Comparison of ENCODE assay signal across 11 cellular contexts in genomic region chr16:28166394-28167208, GRCh38. TPM values are rescaled to one million over a fixed set of nuclear protein-coding genes. Genes with fewer than 3 reads are reported as not detected.
DNase-seq lines count a peak whose midpoint lies in the region; ATAC-seq and TF ChIP-seq lines count a peak whose summit lies in the region.
"Had no signal": no experiment of that assay in that cellular context is flagged by ENCODE, and none has a peak within 500 bp of the region (broad histone marks: within the 10 kb centered on the region; RNA-seq: fewer than 3 reads in every experiment).

No MANE protein-coding gene starts in this region.

- H3K27ac ChIP-seq in PC-3 (ENCODE audit: low read length) (peak overlapping the region; percentile 57), neutrophil (peak overlapping the region; percentile 100)
- H3K27ac ChIP-seq: 22Rv1, tibial artery had no signal

- no peak for TF ChIP-seq CTCF in PC-3 (conservative IDR thresholded peaks at IDR 0.05; ENCODE audit: low read depth, low read length)
- TF ChIP-seq CTCF in choroid plexus epithelial cell (conservative IDR thresholded peaks at IDR 0.05; ENCODE audit: low read depth, low read length) = no peak
- no peak for TF ChIP-seq CTCF in neutrophil (IDR thresholded peaks at IDR 0.05)

- CTCF ChIA-PET in PC-3 (lab: Charles Lee) = no interaction called here

- H3K4me2 ChIP-seq in PC-3 (ENCODE audit: low read length) = peak overlapping the region; percentile 38

- peaks cover 49% of the 10 kb centered on the region for H3K79me2 ChIP-seq in PC-3 (ENCODE audit: low read length)

- H3K4me1 ChIP-seq in PC-3 (ENCODE audit: insufficient read depth, low read length) = peaks cover 20% of the 10 kb centered on the region
- H3K4me1 ChIP-seq in neutrophil (ENCODE audit: control insufficient read depth in 1 of 2, insufficient read depth in 1 of 2, low read depth in 1 of 2, low read length in 1 of 2) = peaks cover 68 to 84% of the 10 kb centered on the region in 2 experiments

- peaks cover 10% of the 10 kb centered on the region for H3F3A ChIP-seq in PC-3 (ENCODE audit: low read length, unreplicated experiment)

- peaks cover 36% of the 10 kb centered on the region for H3K36me3 ChIP-seq in PC-3 (ENCODE audit: low read depth, low read length)
- peaks cover 88% of the 10 kb centered on the region for H3K36me3 ChIP-seq in neutrophil

- H3K9me2 ChIP-seq in PC-3 (replicated peaks; ENCODE audit: low read length) = no peaks in the 10 kb centered on the region

- intact Hi-C loops in PC-3 (cut with micrococcal nuclease) = loop anchor here (5.0 kb wide), 1 partner anchor 46 kb away; the partner anchor contains the start of gene XPO6

- POLR2A ChIA-PET in PC-3 (lab: Charles Lee; ENCODE audit: unreplicated experiment) = no interaction called here

- DNase-seq in DMS53 (lab: John Stamatoyannopoulos, UW) = peak; percentile 29
- no peak for DNase-seq in DMS53 treated with DMSO at 0.1 percent for 48 hours (lab: John Stamatoyannopoulos, UW; ENCODE audit: unreplicated experiment)
- DNase-seq in PC-3 = peak; percentile 80
- peak; percentile 70 for DNase-seq in choroid plexus epithelial cell (ENCODE audit: low read depth)
- no peak for DNase-seq in SKM-1 (lab: John Stamatoyannopoulos, UW; ENCODE audit: unreplicated experiment)
- DNase-seq: activated gamma-delta T cell, tibial artery had no signal

- H4K20me1 ChIP-seq in PC-3 (ENCODE audit: low read length) = peaks cover 8% of the 10 kb centered on the region

- no peak overlapping the region for H3K9ac ChIP-seq in PC-3 (ENCODE audit: low read length)

- H3K9me3 ChIP-seq in PC-3 (ENCODE audit: low read length) (no peaks in the 10 kb centered on the region), neutrophil (no peaks in the 10 kb centered on the region)
- H3K9me3 ChIP-seq: tibial artery had no signal

- H3K4me3 ChIP-seq in PC-3 (ENCODE audit: low read length) (no peak overlapping the region), choroid plexus epithelial cell (ENCODE audit: low read depth, low read length) (no peak overlapping the region), neutrophil (ENCODE audit: low read depth in 1 of 2, low read length in 1 of 2) (peak overlapping the region; percentile 30 to 47)
- H3K4me3 ChIP-seq: tibial artery had no signal

- H3K27me3 ChIP-seq in PC-3 (ENCODE audit: low read length) (no peaks in the 10 kb centered on the region), neutrophil (no peaks in the 10 kb centered on the region)
- H3K27me3 ChIP-seq: tibial artery had no signal

- ATAC-seq in PC-3 (peak; percentile 98), GM18519 (IDR thresholded peaks at IDR 0.05; ENCODE audit: low FRiP score, unreplicated experiment) (no peak), GM19023 (IDR thresholded peaks at IDR 0.05; ENCODE audit: unreplicated experiment) (no peak)

- BruUV-seq in PC-3 (replicated peaks; lab: Mats Ljungman, UMichigan) = TSS peak; percentile 23

- no peak overlapping the region for H2AFZ ChIP-seq in PC-3 (ENCODE audit: low read length)

RNA-seq across cellular contexts. Expression of gene XPO6, which starts 45.2 kb away (rescaled TPM):
- 106 and 110 TPM in 2 replicates for total RNA-seq in PC-3 (2014; rRNA removed)

Comparison
In these comparisons a context has a peak if more than half of its experiments do, and no peak if none do; other contexts are left out.
1. DNase-seq: peak in DMS53 (single experiment), PC-3 (single experiment) and choroid plexus epithelial cell (single experiment); none in DMS53 treated with DMSO at 0.1 percent for 48 hours (single experiment) and SKM-1 (single experiment).
2. H3K4me3 ChIP-seq: peak in neutrophil (2 of 2); none in PC-3 (single experiment) and choroid plexus epithelial cell (single experiment).